In the genomic region with DNA sequence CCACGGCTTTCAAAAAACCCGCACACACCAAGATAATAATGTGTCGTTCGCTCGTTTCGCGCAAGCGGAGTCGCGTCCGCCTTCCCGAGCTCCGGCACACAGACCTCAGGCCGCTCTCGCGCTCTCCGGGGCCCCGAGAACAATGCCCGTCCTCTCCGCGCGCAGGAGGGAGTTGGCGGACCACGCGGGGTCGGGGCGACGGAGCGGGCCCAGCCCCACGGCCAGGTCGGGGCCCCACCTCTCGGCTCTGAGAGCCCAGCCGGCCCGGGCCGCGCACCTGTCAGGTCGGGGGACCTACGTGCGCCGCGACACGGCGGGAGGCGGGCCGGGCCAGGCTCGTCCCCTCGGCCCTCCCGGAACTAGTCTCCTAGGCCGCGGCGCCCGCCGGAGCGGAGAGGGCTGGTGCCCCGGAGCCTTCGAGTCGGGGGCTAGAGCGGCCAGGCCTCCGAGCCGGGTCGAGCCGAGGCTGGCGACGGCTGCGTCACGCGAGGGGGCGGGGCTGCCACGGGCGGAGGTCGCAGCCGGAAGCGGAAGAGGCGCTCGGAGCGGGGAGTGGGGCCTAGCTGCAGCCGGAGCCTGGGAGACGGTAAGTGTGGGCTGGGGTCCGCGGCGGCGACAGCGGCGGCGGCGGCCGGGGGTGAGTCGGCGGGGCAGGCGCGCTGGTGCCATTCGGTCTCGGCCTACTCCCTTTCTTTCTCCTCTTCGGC, we compare ENCODE assay signal across 1 cellular context.
TF ChIP-seq lines count a peak whose summit lies in the region.

A gene (plus strand): TSS at position 524 of the 707 bp plus-strand sequence. CDS start 3,361 bp downstream, outside the sequence.

TF ChIP-seq in WTC11, 78 proteins besides CTCF, POLR2A, EP300 and RAD21 (continued from another document and continues in another):
- TF ChIP-seq, protein P1, sequence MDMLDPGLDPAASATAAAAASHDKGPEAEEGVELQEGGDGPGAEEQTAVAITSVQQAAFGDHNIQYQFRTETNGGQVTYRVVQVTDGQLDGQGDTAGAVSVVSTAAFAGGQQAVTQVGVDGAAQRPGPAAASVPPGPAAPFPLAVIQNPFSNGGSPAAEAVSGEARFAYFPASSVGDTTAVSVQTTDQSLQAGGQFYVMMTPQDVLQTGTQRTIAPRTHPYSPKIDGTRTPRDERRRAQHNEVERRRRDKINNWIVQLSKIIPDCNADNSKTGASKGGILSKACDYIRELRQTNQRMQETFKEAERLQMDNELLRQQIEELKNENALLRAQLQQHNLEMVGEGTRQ (CRISPR knock-in tag; IDR thresholded peaks at IDR 0.05) = peak; percentile 67
- TF ChIP-seq ZNF121 (CRISPR knock-in tag; IDR thresholded peaks at IDR 0.05) (no peak), IRF2 (CRISPR knock-in tag; IDR thresholded peaks at IDR 0.05; ENCODE audit: borderline replicate concordance, low read depth) (no peak), NR3C1 (CRISPR knock-in tag; conservative IDR thresholded peaks at IDR 0.05; ENCODE audit: low read depth) (no peak), RELA (CRISPR knock-in tag; IDR thresholded peaks at IDR 0.05; ENCODE audit: borderline replicate concordance) (peak; percentile 83), CREM (CRISPR knock-in tag; IDR thresholded peaks at IDR 0.05) (peak; percentile 94), FOXK1 (CRISPR knock-in tag; IDR thresholded peaks at IDR 0.05) (peak; percentile 96), ZBTB21 (CRISPR knock-in tag; IDR thresholded peaks at IDR 0.05; ENCODE audit: borderline replicate concordance) (peak; percentile 50; the same call in 1 of the 2 replicates), SMAD3 (CRISPR knock-in tag; IDR thresholded peaks at IDR 0.05; ENCODE audit: borderline replicate concordance) (peak; percentile 81; the same call in 1 of the 2 replicates), ZNF232 (CRISPR knock-in tag; IDR thresholded peaks at IDR 0.05) (0 out of 2 replicates have a peak, but pooled peaks have one; percentile 23), TEAD4 (CRISPR knock-in tag; IDR thresholded peaks at IDR 0.05) (0 out of 2 replicates have a peak, but pooled peaks have one; percentile 16), TCF7 (CRISPR knock-in tag; IDR thresholded peaks at IDR 0.05; ENCODE audit: low read depth) (0 out of 2 replicates have a peak, but pooled peaks have one; percentile 21), CREB1 (CRISPR knock-in tag; IDR thresholded peaks at IDR 0.05) (peak; percentile 78; the same call in 1 of the 2 replicates), TEAD1 (CRISPR knock-in tag; IDR thresholded peaks at IDR 0.05) (peak; percentile 86), MYBL2 (CRISPR knock-in tag; IDR thresholded peaks at IDR 0.05) (peak; percentile 86; the same call in 1 of the 2 replicates), FOXP1 (CRISPR knock-in tag; IDR thresholded peaks at IDR 0.05; ENCODE audit: borderline replicate concordance) (peak; percentile 76), ESRRA (CRISPR knock-in tag; IDR thresholded peaks at IDR 0.05; ENCODE audit: borderline replicate concordance) (0 out of 2 replicates have a peak, but pooled peaks have one; percentile 45), NFE2L1 (CRISPR knock-in tag; IDR thresholded peaks at IDR 0.05) (no peak; the same call in 1 of the 2 replicates), KAT7 (CRISPR knock-in tag; IDR thresholded peaks at IDR 0.05; ENCODE audit: borderline replicate concordance) (peak; percentile 72; the same call in 1 of the 2 replicates), JUN (CRISPR knock-in tag; IDR thresholded peaks at IDR 0.05) (no peak; the same call in 1 of the 2 replicates), TP53 (CRISPR knock-in tag; IDR thresholded peaks at IDR 0.05) (peak; percentile 82; the same call in 1 of the 2 replicates)
- TF ChIP-seq, protein P2, sequence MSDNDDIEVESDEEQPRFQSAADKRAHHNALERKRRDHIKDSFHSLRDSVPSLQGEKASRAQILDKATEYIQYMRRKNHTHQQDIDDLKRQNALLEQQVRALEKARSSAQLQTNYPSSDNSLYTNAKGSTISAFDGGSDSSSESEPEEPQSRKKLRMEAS (CRISPR knock-in tag; IDR thresholded peaks at IDR 0.05) = peak; percentile 72; the same call in 1 of the 2 replicates
- TF ChIP-seq, protein P3, sequence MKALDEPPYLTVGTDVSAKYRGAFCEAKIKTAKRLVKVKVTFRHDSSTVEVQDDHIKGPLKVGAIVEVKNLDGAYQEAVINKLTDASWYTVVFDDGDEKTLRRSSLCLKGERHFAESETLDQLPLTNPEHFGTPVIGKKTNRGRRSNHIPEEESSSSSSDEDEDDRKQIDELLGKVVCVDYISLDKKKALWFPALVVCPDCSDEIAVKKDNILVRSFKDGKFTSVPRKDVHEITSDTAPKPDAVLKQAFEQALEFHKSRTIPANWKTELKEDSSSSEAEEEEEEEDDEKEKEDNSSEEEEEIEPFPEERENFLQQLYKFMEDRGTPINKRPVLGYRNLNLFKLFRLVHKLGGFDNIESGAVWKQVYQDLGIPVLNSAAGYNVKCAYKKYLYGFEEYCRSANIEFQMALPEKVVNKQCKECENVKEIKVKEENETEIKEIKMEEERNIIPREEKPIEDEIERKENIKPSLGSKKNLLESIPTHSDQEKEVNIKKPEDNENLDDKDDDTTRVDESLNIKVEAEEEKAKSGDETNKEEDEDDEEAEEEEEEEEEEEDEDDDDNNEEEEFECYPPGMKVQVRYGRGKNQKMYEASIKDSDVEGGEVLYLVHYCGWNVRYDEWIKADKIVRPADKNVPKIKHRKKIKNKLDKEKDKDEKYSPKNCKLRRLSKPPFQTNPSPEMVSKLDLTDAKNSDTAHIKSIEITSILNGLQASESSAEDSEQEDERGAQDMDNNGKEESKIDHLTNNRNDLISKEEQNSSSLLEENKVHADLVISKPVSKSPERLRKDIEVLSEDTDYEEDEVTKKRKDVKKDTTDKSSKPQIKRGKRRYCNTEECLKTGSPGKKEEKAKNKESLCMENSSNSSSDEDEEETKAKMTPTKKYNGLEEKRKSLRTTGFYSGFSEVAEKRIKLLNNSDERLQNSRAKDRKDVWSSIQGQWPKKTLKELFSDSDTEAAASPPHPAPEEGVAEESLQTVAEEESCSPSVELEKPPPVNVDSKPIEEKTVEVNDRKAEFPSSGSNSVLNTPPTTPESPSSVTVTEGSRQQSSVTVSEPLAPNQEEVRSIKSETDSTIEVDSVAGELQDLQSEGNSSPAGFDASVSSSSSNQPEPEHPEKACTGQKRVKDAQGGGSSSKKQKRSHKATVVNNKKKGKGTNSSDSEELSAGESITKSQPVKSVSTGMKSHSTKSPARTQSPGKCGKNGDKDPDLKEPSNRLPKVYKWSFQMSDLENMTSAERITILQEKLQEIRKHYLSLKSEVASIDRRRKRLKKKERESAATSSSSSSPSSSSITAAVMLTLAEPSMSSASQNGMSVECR (CRISPR knock-in tag; IDR thresholded peaks at IDR 0.05; ENCODE audit: borderline replicate concordance) = peak; percentile 82; the same call in 1 of the 2 replicates
- TF ChIP-seq, protein P4, sequence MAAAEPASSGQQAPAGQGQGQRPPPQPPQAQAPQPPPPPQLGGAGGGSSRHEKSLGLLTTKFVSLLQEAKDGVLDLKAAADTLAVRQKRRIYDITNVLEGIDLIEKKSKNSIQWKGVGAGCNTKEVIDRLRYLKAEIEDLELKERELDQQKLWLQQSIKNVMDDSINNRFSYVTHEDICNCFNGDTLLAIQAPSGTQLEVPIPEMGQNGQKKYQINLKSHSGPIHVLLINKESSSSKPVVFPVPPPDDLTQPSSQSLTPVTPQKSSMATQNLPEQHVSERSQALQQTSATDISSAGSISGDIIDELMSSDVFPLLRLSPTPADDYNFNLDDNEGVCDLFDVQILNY (CRISPR knock-in tag; IDR thresholded peaks at IDR 0.05) = peak; percentile 77; the same call in 1 of the 2 replicates
- TF ChIP-seq, protein P5, sequence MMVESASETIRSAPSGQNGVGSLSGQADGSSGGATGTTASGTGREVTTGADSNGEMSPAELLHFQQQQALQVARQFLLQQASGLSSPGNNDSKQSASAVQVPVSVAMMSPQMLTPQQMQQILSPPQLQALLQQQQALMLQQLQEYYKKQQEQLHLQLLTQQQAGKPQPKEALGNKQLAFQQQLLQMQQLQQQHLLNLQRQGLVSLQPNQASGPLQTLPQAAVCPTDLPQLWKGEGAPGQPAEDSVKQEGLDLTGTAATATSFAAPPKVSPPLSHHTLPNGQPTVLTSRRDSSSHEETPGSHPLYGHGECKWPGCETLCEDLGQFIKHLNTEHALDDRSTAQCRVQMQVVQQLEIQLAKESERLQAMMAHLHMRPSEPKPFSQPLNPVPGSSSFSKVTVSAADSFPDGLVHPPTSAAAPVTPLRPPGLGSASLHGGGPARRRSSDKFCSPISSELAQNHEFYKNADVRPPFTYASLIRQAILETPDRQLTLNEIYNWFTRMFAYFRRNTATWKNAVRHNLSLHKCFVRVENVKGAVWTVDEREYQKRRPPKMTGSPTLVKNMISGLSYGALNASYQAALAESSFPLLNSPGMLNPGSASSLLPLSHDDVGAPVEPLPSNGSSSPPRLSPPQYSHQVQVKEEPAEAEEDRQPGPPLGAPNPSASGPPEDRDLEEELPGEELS (CRISPR knock-in tag; IDR thresholded peaks at IDR 0.05) = peak; percentile 45; the same call in 1 of the 2 replicates
- TF ChIP-seq, protein P6, sequence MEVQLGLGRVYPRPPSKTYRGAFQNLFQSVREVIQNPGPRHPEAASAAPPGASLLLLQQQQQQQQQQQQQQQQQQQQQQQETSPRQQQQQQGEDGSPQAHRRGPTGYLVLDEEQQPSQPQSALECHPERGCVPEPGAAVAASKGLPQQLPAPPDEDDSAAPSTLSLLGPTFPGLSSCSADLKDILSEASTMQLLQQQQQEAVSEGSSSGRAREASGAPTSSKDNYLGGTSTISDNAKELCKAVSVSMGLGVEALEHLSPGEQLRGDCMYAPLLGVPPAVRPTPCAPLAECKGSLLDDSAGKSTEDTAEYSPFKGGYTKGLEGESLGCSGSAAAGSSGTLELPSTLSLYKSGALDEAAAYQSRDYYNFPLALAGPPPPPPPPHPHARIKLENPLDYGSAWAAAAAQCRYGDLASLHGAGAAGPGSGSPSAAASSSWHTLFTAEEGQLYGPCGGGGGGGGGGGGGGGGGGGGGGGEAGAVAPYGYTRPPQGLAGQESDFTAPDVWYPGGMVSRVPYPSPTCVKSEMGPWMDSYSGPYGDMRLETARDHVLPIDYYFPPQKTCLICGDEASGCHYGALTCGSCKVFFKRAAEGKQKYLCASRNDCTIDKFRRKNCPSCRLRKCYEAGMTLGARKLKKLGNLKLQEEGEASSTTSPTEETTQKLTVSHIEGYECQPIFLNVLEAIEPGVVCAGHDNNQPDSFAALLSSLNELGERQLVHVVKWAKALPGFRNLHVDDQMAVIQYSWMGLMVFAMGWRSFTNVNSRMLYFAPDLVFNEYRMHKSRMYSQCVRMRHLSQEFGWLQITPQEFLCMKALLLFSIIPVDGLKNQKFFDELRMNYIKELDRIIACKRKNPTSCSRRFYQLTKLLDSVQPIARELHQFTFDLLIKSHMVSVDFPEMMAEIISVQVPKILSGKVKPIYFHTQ (CRISPR knock-in tag; IDR thresholded peaks at IDR 0.05) = no peak
- TF ChIP-seq, protein P7, sequence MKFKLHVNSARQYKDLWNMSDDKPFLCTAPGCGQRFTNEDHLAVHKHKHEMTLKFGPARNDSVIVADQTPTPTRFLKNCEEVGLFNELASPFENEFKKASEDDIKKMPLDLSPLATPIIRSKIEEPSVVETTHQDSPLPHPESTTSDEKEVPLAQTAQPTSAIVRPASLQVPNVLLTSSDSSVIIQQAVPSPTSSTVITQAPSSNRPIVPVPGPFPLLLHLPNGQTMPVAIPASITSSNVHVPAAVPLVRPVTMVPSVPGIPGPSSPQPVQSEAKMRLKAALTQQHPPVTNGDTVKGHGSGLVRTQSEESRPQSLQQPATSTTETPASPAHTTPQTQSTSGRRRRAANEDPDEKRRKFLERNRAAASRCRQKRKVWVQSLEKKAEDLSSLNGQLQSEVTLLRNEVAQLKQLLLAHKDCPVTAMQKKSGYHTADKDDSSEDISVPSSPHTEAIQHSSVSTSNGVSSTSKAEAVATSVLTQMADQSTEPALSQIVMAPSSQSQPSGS (CRISPR knock-in tag; IDR thresholded peaks at IDR 0.05; ENCODE audit: borderline replicate concordance, low read depth) = no peak; the same call in 1 of the 2 replicates
- TF ChIP-seq, protein P8, sequence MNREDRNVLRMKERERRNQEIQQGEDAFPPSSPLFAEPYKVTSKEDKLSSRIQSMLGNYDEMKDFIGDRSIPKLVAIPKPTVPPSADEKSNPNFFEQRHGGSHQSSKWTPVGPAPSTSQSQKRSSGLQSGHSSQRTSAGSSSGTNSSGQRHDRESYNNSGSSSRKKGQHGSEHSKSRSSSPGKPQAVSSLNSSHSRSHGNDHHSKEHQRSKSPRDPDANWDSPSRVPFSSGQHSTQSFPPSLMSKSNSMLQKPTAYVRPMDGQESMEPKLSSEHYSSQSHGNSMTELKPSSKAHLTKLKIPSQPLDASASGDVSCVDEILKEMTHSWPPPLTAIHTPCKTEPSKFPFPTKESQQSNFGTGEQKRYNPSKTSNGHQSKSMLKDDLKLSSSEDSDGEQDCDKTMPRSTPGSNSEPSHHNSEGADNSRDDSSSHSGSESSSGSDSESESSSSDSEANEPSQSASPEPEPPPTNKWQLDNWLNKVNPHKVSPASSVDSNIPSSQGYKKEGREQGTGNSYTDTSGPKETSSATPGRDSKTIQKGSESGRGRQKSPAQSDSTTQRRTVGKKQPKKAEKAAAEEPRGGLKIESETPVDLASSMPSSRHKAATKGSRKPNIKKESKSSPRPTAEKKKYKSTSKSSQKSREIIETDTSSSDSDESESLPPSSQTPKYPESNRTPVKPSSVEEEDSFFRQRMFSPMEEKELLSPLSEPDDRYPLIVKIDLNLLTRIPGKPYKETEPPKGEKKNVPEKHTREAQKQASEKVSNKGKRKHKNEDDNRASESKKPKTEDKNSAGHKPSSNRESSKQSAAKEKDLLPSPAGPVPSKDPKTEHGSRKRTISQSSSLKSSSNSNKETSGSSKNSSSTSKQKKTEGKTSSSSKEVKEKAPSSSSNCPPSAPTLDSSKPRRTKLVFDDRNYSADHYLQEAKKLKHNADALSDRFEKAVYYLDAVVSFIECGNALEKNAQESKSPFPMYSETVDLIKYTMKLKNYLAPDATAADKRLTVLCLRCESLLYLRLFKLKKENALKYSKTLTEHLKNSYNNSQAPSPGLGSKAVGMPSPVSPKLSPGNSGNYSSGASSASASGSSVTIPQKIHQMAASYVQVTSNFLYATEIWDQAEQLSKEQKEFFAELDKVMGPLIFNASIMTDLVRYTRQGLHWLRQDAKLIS (CRISPR knock-in tag; IDR thresholded peaks at IDR 0.05; ENCODE audit: borderline replicate concordance) = peak; percentile 94; the same call in 1 of the 2 replicates
- TF ChIP-seq, protein P9, sequence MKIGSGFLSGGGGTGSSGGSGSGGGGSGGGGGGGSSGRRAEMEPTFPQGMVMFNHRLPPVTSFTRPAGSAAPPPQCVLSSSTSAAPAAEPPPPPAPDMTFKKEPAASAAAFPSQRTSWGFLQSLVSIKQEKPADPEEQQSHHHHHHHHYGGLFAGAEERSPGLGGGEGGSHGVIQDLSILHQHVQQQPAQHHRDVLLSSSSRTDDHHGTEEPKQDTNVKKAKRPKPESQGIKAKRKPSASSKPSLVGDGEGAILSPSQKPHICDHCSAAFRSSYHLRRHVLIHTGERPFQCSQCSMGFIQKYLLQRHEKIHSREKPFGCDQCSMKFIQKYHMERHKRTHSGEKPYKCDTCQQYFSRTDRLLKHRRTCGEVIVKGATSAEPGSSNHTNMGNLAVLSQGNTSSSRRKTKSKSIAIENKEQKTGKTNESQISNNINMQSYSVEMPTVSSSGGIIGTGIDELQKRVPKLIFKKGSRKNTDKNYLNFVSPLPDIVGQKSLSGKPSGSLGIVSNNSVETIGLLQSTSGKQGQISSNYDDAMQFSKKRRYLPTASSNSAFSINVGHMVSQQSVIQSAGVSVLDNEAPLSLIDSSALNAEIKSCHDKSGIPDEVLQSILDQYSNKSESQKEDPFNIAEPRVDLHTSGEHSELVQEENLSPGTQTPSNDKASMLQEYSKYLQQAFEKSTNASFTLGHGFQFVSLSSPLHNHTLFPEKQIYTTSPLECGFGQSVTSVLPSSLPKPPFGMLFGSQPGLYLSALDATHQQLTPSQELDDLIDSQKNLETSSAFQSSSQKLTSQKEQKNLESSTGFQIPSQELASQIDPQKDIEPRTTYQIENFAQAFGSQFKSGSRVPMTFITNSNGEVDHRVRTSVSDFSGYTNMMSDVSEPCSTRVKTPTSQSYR (CRISPR knock-in tag; IDR thresholded peaks at IDR 0.05) = 0 out of 2 replicates have a peak, but pooled peaks have one; percentile 30
